In genomic region chr22:32723632-32724031, GRCh38 we compare ENCODE assay signal across 8 cellular contexts.
DNase-seq lines count a peak whose midpoint lies in the region; ATAC-seq and TF ChIP-seq lines count a peak whose summit lies in the region.

No MANE protein-coding gene starts in this region.

- H3K4me3 Mint-ChIP-seq in Calu3 (ENCODE audit: low read depth, unreplicated experiment): no peak overlapping the region

- no TSS peak for BruUV-seq in Calu3 (replicated peaks; lab: Mats Ljungman, UMichigan)

- no peaks in the 10 kb centered on the region for H3K9me3 ChIP-seq in adipocyte (ENCODE audit: control insufficient read depth, low read length)
- no peaks in the 10 kb centered on the region for H3K9me3 ChIP-seq in WERI-Rb-1 (ENCODE audit: severe bottlenecking)

- H3K27me3 ChIP-seq in adipocyte (replicated peaks; ENCODE audit: control insufficient read depth, insufficient read depth, low read length): no peaks in the 10 kb centered on the region
- H3K27me3 ChIP-seq in kidney epithelial cell (ENCODE audit: control insufficient read depth, insufficient read depth, low read length): no peaks in the 10 kb centered on the region
- H3K27me3 ChIP-seq in WERI-Rb-1 (ENCODE audit: insufficient read depth, low read depth, severe bottlenecking): no peaks in the 10 kb centered on the region

- DNase-seq in RPMI8226: peak; percentile 54
- DNase-seq in adipocyte (ENCODE audit: low read depth): peak; percentile 95
- peak; percentile 18 for DNase-seq in kidney epithelial cell (ENCODE audit: low read depth)
- peak; percentile 15 to 33 for DNase-seq in stimulated activated CD4-positive, alpha-beta T cell treated with anti-CD3 and anti-CD28 coated beads, Interleukin-4, amount 100 ng/mL, for 4 hours
- no peak for DNase-seq in WERI-Rb-1
- no peak for DNase-seq in Calu3
- no peak for DNase-seq in NCI-H2029 treated with DMSO at 0.1 percent for 48 hours (lab: John Stamatoyannopoulos, UW)

- ATAC-seq in GM21367 (IDR thresholded peaks at IDR 0.05; ENCODE audit: unreplicated experiment): peak; percentile 65

- peaks cover 5% of the 10 kb centered on the region for H3K27me3 Mint-ChIP-seq in Calu3 (ENCODE audit: unreplicated experiment)

- H3K4me1 ChIP-seq in adipocyte (ENCODE audit: control insufficient read depth, insufficient read depth, low read length): peaks cover 39% of the 10 kb centered on the region

- CTCF ChIA-PET in Calu3 (lab: Charles Lee): no interaction called here

- TF ChIP-seq CTCF in kidney epithelial cell (IDR thresholded peaks at IDR 0.05; ENCODE audit: insufficient read depth, low read length, poor library complexity, severe bottlenecking) (no peak), WERI-Rb-1 (IDR thresholded peaks at IDR 0.05; ENCODE audit: low read depth, low read length) (no peak), Calu3 (IDR thresholded peaks at IDR 0.05; ENCODE audit: unreplicated experiment) (no peak)

- H3K27ac ChIP-seq in WERI-Rb-1: no peak overlapping the region

- peaks cover 5% of the 10 kb centered on the region for H3K9me3 Mint-ChIP-seq in Calu3 (ENCODE audit: low read depth, unreplicated experiment)

- no peak overlapping the region for H3K27ac Mint-ChIP-seq in Calu3 (ENCODE audit: unreplicated experiment)

- H3K36me3 ChIP-seq in adipocyte (ENCODE audit: control insufficient read depth, insufficient read depth, low read length, severe bottlenecking): no peaks in the 10 kb centered on the region
- no peaks in the 10 kb centered on the region for H3K36me3 ChIP-seq in kidney epithelial cell (ENCODE audit: control insufficient read depth, insufficient read depth, low read length)
- no peaks in the 10 kb centered on the region for H3K36me3 ChIP-seq in WERI-Rb-1

- peaks cover 13% of the 10 kb centered on the region for H3K4me1 Mint-ChIP-seq in Calu3 (ENCODE audit: low read depth, unreplicated experiment)

- H3K4me3 ChIP-seq in adipocyte (ENCODE audit: low read length) (peak overlapping the region; percentile 1), kidney epithelial cell (ENCODE audit: low read depth, low read length) (no peak overlapping the region), WERI-Rb-1 (ENCODE audit: low read depth, low read length) (no peak overlapping the region)

- peak overlapping the region; percentile 67 for H3K9ac ChIP-seq in adipocyte (ENCODE audit: low read length)

- H3K36me3 Mint-ChIP-seq in Calu3 (ENCODE audit: insufficient read depth, unreplicated experiment): no peaks in the 10 kb centered on the region

- intact Hi-C loops in Calu3 (cut with micrococcal nuclease; ENCODE audit: unreplicated experiment): no loop called here

Comparison
In these comparisons a context has a peak if more than half of its experiments do, and no peak if none do; other contexts are left out.
1. DNase-seq: peak in RPMI8226 (single experiment), adipocyte (single experiment), kidney epithelial cell (single experiment) and stimulated activated CD4-positive, alpha-beta T cell treated with anti-CD3 and anti-CD28 coated beads, Interleukin-4, amount 100 ng/mL, for 4 hours (2 of 2); none in WERI-Rb-1 (single experiment), Calu3 (single experiment) and NCI-H2029 treated with DMSO at 0.1 percent for 48 hours (single experiment).